3 cellular contexts compared by ENCODE assay signal in genomic region chr7:2537981-2538851, GRCh38.
TF ChIP-seq lines count a peak whose summit lies in the region.

No MANE protein-coding gene starts in this region.

TF ChIP-seq in A549, 52 proteins besides CTCF, POLR2A, EP300 and RAD21:
- TF ChIP-seq ZFP36 (IDR thresholded peaks at IDR 0.05; ENCODE audit: borderline replicate concordance, partially characterized antibody) (no peak), E2F6 (IDR thresholded peaks at IDR 0.05; ENCODE audit: borderline replicate concordance, low read depth) (no peak), TP53 (CRISPR knock-in tag; IDR thresholded peaks at IDR 0.05) (no peak), RARB (CRISPR knock-in tag; IDR thresholded peaks at IDR 0.05) (no peak), REST (IDR thresholded peaks at IDR 0.05) (no peak), PBX3 (IDR thresholded peaks at IDR 0.05) (no peak), ESRRA (IDR thresholded peaks at IDR 0.05; ENCODE audit: borderline replicate concordance, low read length) (no peak)

TF ChIP-seq in HCT116, 20 proteins besides CTCF, POLR2A, EP300 and RAD21:
- TF ChIP-seq, protein P1, sequence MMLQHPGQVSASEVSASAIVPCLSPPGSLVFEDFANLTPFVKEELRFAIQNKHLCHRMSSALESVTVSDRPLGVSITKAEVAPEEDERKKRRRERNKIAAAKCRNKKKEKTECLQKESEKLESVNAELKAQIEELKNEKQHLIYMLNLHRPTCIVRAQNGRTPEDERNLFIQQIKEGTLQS (IDR thresholded peaks at IDR 0.05) = no peak
- TF ChIP-seq TCF7L2 (IDR thresholded peaks at IDR 0.05; ENCODE audit: borderline replicate concordance, extremely low read depth, insufficient read depth, insufficient read length) = no peak
- TF ChIP-seq ELF1 (IDR thresholded peaks at IDR 0.05; ENCODE audit: borderline replicate concordance, low read depth) = no peak
- TF ChIP-seq FOSL1 (IDR thresholded peaks at IDR 0.05; ENCODE audit: low read depth) = no peak
- TF ChIP-seq EZH2 (IDR thresholded peaks at IDR 0.05) = no peak
- TF ChIP-seq ZNF274 (IDR thresholded peaks at IDR 0.05; ENCODE audit: low read depth, low read length) = no peak
- TF ChIP-seq, protein P2, sequence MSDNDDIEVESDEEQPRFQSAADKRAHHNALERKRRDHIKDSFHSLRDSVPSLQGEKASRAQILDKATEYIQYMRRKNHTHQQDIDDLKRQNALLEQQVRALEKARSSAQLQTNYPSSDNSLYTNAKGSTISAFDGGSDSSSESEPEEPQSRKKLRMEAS (IDR thresholded peaks at IDR 0.05) = no peak
- no peak for TF ChIP-seq YY1 (IDR thresholded peaks at IDR 0.05; ENCODE audit: extremely low read depth, insufficient replicate concordance, low read depth, low read length)
- no peak for TF ChIP-seq CBX3 (IDR thresholded peaks at IDR 0.05; ENCODE audit: low read depth)
- TF ChIP-seq SIN3A (IDR thresholded peaks at IDR 0.05; ENCODE audit: low read depth) = no peak
- no peak for TF ChIP-seq ZFX (IDR thresholded peaks at IDR 0.05)
- no peak for TF ChIP-seq SP1 (IDR thresholded peaks at IDR 0.05; ENCODE audit: low read depth)
- TF ChIP-seq SRF (IDR thresholded peaks at IDR 0.05; ENCODE audit: low read depth) = no peak
- TF ChIP-seq, protein P3, sequence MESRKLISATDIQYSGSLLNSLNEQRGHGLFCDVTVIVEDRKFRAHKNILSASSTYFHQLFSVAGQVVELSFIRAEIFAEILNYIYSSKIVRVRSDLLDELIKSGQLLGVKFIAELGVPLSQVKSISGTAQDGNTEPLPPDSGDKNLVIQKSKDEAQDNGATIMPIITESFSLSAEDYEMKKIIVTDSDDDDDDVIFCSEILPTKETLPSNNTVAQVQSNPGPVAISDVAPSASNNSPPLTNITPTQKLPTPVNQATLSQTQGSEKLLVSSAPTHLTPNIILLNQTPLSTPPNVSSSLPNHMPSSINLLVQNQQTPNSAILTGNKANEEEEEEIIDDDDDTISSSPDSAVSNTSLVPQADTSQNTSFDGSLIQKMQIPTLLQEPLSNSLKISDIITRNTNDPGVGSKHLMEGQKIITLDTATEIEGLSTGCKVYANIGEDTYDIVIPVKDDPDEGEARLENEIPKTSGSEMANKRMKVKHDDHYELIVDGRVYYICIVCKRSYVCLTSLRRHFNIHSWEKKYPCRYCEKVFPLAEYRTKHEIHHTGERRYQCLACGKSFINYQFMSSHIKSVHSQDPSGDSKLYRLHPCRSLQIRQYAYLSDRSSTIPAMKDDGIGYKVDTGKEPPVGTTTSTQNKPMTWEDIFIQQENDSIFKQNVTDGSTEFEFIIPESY (IDR thresholded peaks at IDR 0.05; ENCODE audit: extremely low read depth, insufficient replicate concordance, low read length) = no peak

TF ChIP-seq in H1, 55 proteins besides CTCF, POLR2A, EP300 and RAD21:
- TF ChIP-seq SIX5 (IDR thresholded peaks at IDR 0.05; ENCODE audit: low read depth, low read length) (no peak), E2F6 (IDR thresholded peaks at IDR 0.05) (no peak), MAFK (IDR thresholded peaks at IDR 0.05; ENCODE audit: low read depth, low read length) (no peak), ZNF274 (IDR thresholded peaks at IDR 0.05; ENCODE audit: borderline replicate concordance, extremely low read depth, low read length) (no peak), GTF2F1 (IDR thresholded peaks at IDR 0.05; ENCODE audit: borderline replicate concordance, low read depth, low read length) (no peak), TCF12 (IDR thresholded peaks at IDR 0.05; ENCODE audit: low read depth, low read length) (no peak), YY1 (IDR thresholded peaks at IDR 0.05; ENCODE audit: low read depth, low read length) (no peak), RNF2 (IDR thresholded peaks at IDR 0.05; ENCODE audit: borderline replicate concordance, low read depth, low read length, missing control alignments, poor library complexity, severe bottlenecking) (no peak), BCL11A (IDR thresholded peaks at IDR 0.05; ENCODE audit: low read depth in 2 of 2, low read length in 2 of 2) (no peak), SAP30 (IDR thresholded peaks at IDR 0.05; ENCODE audit: insufficient read depth, insufficient replicate concordance, low read length) (no peak), GABPA (IDR thresholded peaks at IDR 0.05; ENCODE audit: borderline replicate concordance, insufficient read depth, low read length) (no peak), KDM5A (IDR thresholded peaks at IDR 0.05; ENCODE audit: low read length) (no peak)
